ENCODE assay signal across 8 cellular contexts in the genomic region with DNA sequence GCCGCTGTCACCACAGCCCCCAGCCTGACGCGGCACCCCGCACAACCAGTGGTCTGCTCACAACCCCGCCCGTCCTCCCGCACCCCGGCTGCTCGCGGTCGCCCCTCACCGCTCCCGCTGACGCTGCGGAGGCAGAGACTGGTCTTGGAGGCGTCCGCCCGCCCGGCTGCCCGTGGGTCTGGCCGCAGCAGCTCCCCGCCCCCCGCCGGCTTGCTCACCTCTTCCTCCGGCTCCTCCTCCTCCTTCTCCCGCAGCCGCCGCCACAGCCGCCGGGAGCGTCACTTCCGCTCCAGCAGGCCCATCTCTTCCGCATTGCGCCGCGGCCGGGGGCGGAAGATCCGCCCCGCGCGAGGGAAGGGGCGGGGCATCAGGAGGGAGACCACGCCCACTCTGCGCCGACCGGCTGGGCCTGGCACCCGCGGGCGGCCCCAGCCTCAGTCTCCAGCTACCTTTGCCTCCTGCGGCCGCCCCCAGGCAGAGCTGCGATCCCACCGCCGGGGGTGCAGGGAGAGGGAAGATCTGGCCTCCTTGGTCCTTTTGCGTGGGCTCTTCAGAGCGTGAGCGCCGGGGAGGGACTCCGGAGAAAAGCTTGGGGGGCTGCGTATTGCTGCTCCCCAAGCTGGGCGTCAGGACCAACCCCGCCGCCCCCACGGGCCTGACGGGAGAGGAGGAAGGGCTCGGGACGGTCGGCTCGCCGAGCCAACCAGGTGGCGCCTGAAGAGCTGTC. TPM values are rescaled to one million over a fixed set of nuclear protein-coding genes. Genes with fewer than 3 reads are reported as not detected.
A peak's percentile ranks its signal among the peaks of the same experiment; 100 is the strongest.
DNase-seq lines count a peak whose midpoint lies in the region; ATAC-seq, FAIRE-seq and TF ChIP-seq lines count a peak whose summit lies in the region.

A gene with protein sequence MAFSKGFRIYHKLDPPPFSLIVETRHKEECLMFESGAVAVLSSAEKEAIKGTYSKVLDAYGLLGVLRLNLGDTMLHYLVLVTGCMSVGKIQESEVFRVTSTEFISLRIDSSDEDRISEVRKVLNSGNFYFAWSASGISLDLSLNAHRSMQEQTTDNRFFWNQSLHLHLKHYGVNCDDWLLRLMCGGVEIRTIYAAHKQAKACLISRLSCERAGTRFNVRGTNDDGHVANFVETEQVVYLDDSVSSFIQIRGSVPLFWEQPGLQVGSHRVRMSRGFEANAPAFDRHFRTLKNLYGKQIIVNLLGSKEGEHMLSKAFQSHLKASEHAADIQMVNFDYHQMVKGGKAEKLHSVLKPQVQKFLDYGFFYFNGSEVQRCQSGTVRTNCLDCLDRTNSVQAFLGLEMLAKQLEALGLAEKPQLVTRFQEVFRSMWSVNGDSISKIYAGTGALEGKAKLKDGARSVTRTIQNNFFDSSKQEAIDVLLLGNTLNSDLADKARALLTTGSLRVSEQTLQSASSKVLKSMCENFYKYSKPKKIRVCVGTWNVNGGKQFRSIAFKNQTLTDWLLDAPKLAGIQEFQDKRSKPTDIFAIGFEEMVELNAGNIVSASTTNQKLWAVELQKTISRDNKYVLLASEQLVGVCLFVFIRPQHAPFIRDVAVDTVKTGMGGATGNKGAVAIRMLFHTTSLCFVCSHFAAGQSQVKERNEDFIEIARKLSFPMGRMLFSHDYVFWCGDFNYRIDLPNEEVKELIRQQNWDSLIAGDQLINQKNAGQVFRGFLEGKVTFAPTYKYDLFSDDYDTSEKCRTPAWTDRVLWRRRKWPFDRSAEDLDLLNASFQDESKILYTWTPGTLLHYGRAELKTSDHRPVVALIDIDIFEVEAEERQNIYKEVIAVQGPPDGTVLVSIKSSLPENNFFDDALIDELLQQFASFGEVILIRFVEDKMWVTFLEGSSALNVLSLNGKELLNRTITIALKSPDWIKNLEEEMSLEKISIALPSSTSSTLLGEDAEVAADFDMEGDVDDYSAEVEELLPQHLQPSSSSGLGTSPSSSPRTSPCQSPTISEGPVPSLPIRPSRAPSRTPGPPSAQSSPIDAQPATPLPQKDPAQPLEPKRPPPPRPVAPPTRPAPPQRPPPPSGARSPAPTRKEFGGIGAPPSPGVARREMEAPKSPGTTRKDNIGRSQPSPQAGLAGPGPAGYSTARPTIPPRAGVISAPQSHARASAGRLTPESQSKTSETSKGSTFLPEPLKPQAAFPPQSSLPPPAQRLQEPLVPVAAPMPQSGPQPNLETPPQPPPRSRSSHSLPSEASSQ (N-terminal part only) (minus strand): TSS at position 286 of the 727 bp plus-strand sequence. CDS start 1,118 bp downstream, outside the sequence.

- BruUV-seq in Calu3 (replicated peaks; lab: Mats Ljungman, UMichigan), result no TSS peak

- 0 out of 2 replicates have a peak within 1 kb of the TSS, but pooled peaks have one; percentile 60 for H4K8ac ChIP-seq in H1 (ENCODE audit: extremely low read depth, insufficient read depth, low read length)

- H3K4me3 Mint-ChIP-seq in Calu3 (ENCODE audit: low read depth, unreplicated experiment), result peak within 1 kb of the TSS; percentile 92
- peak within 1 kb of the TSS; percentile 96 for H3K4me3 Mint-ChIP-seq in activated CD8-positive, alpha-beta memory T cell treated with anti-CD3 and anti-CD28 coated beads, Interleukin-2, amount 10 ng/mL, durations not matched to agents 7 days and 5 days

- no peak within 1 kb of the TSS for H3K14ac ChIP-seq in H1 (ENCODE audit: insufficient read length)

- no peak within 1 kb of the TSS; the same call in 1 of the 2 replicates for H3K18ac ChIP-seq in H1 (ENCODE audit: extremely low read depth, low read length)

- no peaks in the 10 kb centered on the region for H3K9me3 Mint-ChIP-seq in Calu3 (ENCODE audit: low read depth, unreplicated experiment)
- no peaks in the 10 kb centered on the region for H3K9me3 Mint-ChIP-seq in activated CD8-positive, alpha-beta memory T cell treated with anti-CD3 and anti-CD28 coated beads, Interleukin-2, amount 10 ng/mL, durations not matched to agents 7 days and 5 days (ENCODE audit: low read depth)

- intact Hi-C loops in Calu3 (cut with micrococcal nuclease; ENCODE audit: unreplicated experiment), result loop anchor here (5.0 kb wide), 1 partner anchor 76 kb away; no protein-coding TSS in a partner anchor

- CTCF ChIA-PET in Calu3 (lab: Charles Lee) (interaction anchor here (0.5 to 0.7 kb wide), 3 partner anchors 75 to 803 kb away, joined by 3 to 4 read pairs (median 3); no protein-coding TSS in a partner anchor), H1 (lab: Charles Lee; ENCODE audit: partially characterized antibody) (interaction anchor here (0.9 to 1.8 kb wide), 7 partner anchors 28 to 127 kb away, joined by 3 to 6 read pairs (median 3); a partner anchor contains a TSS)
- CTCF ChIA-PET in activated CD8-positive, alpha-beta memory T cell treated with anti-CD3 and anti-CD28 coated beads, Interleukin-2, amount 10 ng/mL, durations not matched to agents 7 days and 5 days (lab: Charles Lee), result interaction anchor here (0.6 to 2.6 kb wide), 7 partner anchors 14 to 237 kb away, joined by 3 to 20 read pairs (median 3); a partner anchor contains a TSS

- no peak within 1 kb of the TSS for H4K91ac ChIP-seq in H1 (replicated peaks; ENCODE audit: insufficient read length, low read length)

- H3K4me1 ChIP-seq in HUES48 (ENCODE audit: control insufficient read depth, insufficient read depth, low read length) (peaks cover 9% of the 10 kb centered on the region; the same call in 1 of the 2 replicates), NT2/D1 (ENCODE audit: insufficient read depth, insufficient read length) (peaks cover 2% of the 10 kb centered on the region), H1 (replicated peaks in 1 of 4; ENCODE audit: control insufficient read depth in 3 of 4, insufficient read depth in 4 of 4, low read length in 3 of 4) (peaks cover 0 to 4% (median 1%) of the 10 kb centered on the region in 4 experiments; a peak in 3 of 7 replicates)

- H3K4me3 ChIP-seq in HUES48 (ENCODE audit: low read depth, low read length) (peak within 1 kb of the TSS; percentile 87), NT2/D1 (ENCODE audit: insufficient read length, low read depth) (peak within 1 kb of the TSS; percentile 83), H1 (ENCODE audit: extremely low read depth in 1 of 4, insufficient read depth in 2 of 4, low read depth in 3 of 4, low read length in 4 of 4) (peak within 1 kb of the TSS; percentile 74 to 92 (median 84))

- no peak within 1 kb of the TSS for H3K23ac ChIP-seq in H1 (ENCODE audit: insufficient read length)

- DNase-seq in Calu3 (peak; percentile 91), NT2/D1 (ENCODE audit: low read depth, low spot score) (peak; percentile 95), H1 (ENCODE audit: low read depth in 1 of 2, low spot score in 2 of 2) (peak; percentile 70 to 97), mesenteric fat pad (ENCODE audit: low spot score) (peak; percentile 98)
- peak; percentile 96 for DNase-seq in activated CD8-positive, alpha-beta memory T cell treated with anti-CD3 and anti-CD28 coated beads, Interleukin-2, amount 10 ng/mL, durations not matched to agents 7 days and 5 days
- DNase-seq in stimulated activated CD8-positive, alpha-beta memory T cell treated with anti-CD3 and anti-CD28 coated beads, Interleukin-15, amount 100 ng/mL, for 1 hour (ENCODE audit: low read depth), result peak; percentile 85

- H3K23me2 ChIP-seq in H1 (ENCODE audit: low read depth, low read length), result peaks cover 10% of the 10 kb centered on the region

- H3K9ac ChIP-seq in HUES48 (ENCODE audit: low read depth, low read length) (peak within 1 kb of the TSS; percentile 12; the same call in 1 of the 2 replicates), NT2/D1 (ENCODE audit: insufficient read length, low read depth) (peak within 1 kb of the TSS; percentile 88), H1 (replicated peaks in 1 of 4; ENCODE audit: extremely low read depth in 1 of 4, low read depth in 3 of 4, low read length in 3 of 4) (peak within 1 kb of the TSS in 3 of 4 experiments; percentile 26 to 39 (median 34); a peak in 2 of 7 replicates)

- H2AK5ac ChIP-seq in H1 (ENCODE audit: low read depth, low read length), result no peak within 1 kb of the TSS

- H2BK12ac ChIP-seq in H1 (ENCODE audit: low read depth, low read length), result no peak within 1 kb of the TSS

- peak; percentile 89 for ATAC-seq in GM21423 (IDR thresholded peaks at IDR 0.05; ENCODE audit: unreplicated experiment)
- ATAC-seq in activated CD8-positive, alpha-beta memory T cell treated with anti-CD3 and anti-CD28 coated beads, Interleukin-2, amount 10 ng/mL, durations not matched to agents 7 days and 5 days, result peak; percentile 91

- no peak for FAIRE-seq in H1 (lab: Jason Lieb, UNC)

- 0 out of 3 replicates have a peak, but pooled peaks of 1 of the 2 experiments have one; percentile 1 for TF ChIP-seq EP300 in H1 (IDR thresholded peaks at IDR 0.05; ENCODE audit: borderline replicate concordance in 1 of 2, low read depth in 2 of 2, low read length in 2 of 2)

- H3K79me1 ChIP-seq in H1 (ENCODE audit: low read depth, low read length), result no peaks in the 10 kb centered on the region

- no peak for TF ChIP-seq RAD21 in H1 (IDR thresholded peaks at IDR 0.05 in 1 of 2, conservative IDR thresholded peaks at IDR 0.05 in 1 of 2; ENCODE audit: low read depth in 2 of 2, low read length in 2 of 2)

- POLR2A ChIA-PET in H1 (lab: Charles Lee; ENCODE audit: partially characterized antibody), result interaction anchor here (0.6 to 2.6 kb wide), 7 partner anchors 8 to 603 kb away, joined by 3 to 14 read pairs (median 6); a partner anchor contains a TSS

- TF ChIP-seq POLR2A in H1 (IDR thresholded peaks at IDR 0.05; ENCODE audit: control extremely low read depth in 1 of 2, low read depth in 2 of 2, low read length in 2 of 2), result peak in 1 of 2 experiments; percentile 54; a peak in 1 of 3 replicates

- WGBS in H1 (ENCODE audit: extremely low coverage in 1 of 2, insufficient coverage in 1 of 2, insufficient read length in 1 of 2, insufficient replicate concordance in 2 of 2, low coverage in 1 of 2, low lambda C conversion rate in 2 of 2, missing lambda C conversion rate in 1 of 2), 2 experiments, result 1% methylated on average over 55 of the region's 72 CpGs; no CpG with 5 or more reads in 1 of the 2 experiments

- H2BK20ac ChIP-seq in H1 (ENCODE audit: low read length), result no peak within 1 kb of the TSS

- peak within 1 kb of the TSS; percentile 83 to 93 for H3K4me2 ChIP-seq in H1 (ENCODE audit: insufficient read depth in 1 of 2, low read depth in 2 of 2, low read length in 2 of 2)

- H3K56ac ChIP-seq in H1 (replicated peaks; ENCODE audit: insufficient read length, low read depth, low read length), result peak within 1 kb of the TSS; percentile 79

- H3K27me3 ChIP-seq in HUES48 (ENCODE audit: control insufficient read depth, insufficient read depth, low read length) (no peaks in the 10 kb centered on the region), NT2/D1 (ENCODE audit: insufficient read depth, insufficient read length) (no peaks in the 10 kb centered on the region), H1 (replicated peaks in 1 of 4; ENCODE audit: control insufficient read depth in 3 of 4, extremely low read depth in 1 of 4, insufficient read depth in 3 of 4, low read length in 3 of 4) (no peaks in the 10 kb centered on the region)

- no peaks in the 10 kb centered on the region for H3K27me3 Mint-ChIP-seq in Calu3 (ENCODE audit: unreplicated experiment)
- no peaks in the 10 kb centered on the region for H3K27me3 Mint-ChIP-seq in activated CD8-positive, alpha-beta memory T cell treated with anti-CD3 and anti-CD28 coated beads, Interleukin-2, amount 10 ng/mL, durations not matched to agents 7 days and 5 days

- no peak within 1 kb of the TSS for H2BK15ac ChIP-seq in H1 (ENCODE audit: low read length)

- H3K9me3 ChIP-seq in HUES48 (ENCODE audit: control insufficient read depth, insufficient read depth, low read length) (no peaks in the 10 kb centered on the region), NT2/D1 (ENCODE audit: insufficient read depth, low read length) (no peaks in the 10 kb centered on the region), H1 (ENCODE audit: insufficient read depth in 2 of 2, low read depth in 1 of 2, low read length in 1 of 2) (no peaks in the 10 kb centered on the region)

- H2BK5ac ChIP-seq in H1 (ENCODE audit: low read depth, low read length), result no peak within 1 kb of the TSS; the same call in 1 of the 2 replicates

- no peak within 1 kb of the TSS for H3K4ac ChIP-seq in H1 (replicated peaks; ENCODE audit: insufficient read length, low read depth, low read length)

- no peaks in the 10 kb centered on the region for H3K4me1 Mint-ChIP-seq in Calu3 (ENCODE audit: low read depth, unreplicated experiment)
- peaks cover 29% of the 10 kb centered on the region for H3K4me1 Mint-ChIP-seq in activated CD8-positive, alpha-beta memory T cell treated with anti-CD3 and anti-CD28 coated beads, Interleukin-2, amount 10 ng/mL, durations not matched to agents 7 days and 5 days

- H4K20me1 ChIP-seq in H1 (replicated peaks in 1 of 2; ENCODE audit: control insufficient read depth in 1 of 2, insufficient read depth in 2 of 2, low read length in 2 of 2), result peaks cover 0 to 2% of the 10 kb centered on the region in 2 experiments

- H3K27ac ChIP-seq in HUES48 (ENCODE audit: low read depth, low read length) (peak within 1 kb of the TSS; percentile 87), H1 (ENCODE audit: low read depth, low read length) (no peak within 1 kb of the TSS; the same call in 1 of the 2 replicates)

- H3K36me3 ChIP-seq in HUES48 (ENCODE audit: control insufficient read depth, insufficient read depth, low read length), result peaks cover 4% of the 10 kb centered on the region
- H3K36me3 ChIP-seq in NT2/D1 (ENCODE audit: insufficient read depth, insufficient read length, low read length), result peaks cover 14% of the 10 kb centered on the region
- peaks cover 0 to 3% (median 0%) of the 10 kb centered on the region in 4 experiments; a peak in 1 of 8 replicates for H3K36me3 ChIP-seq in H1 (ENCODE audit: control insufficient read depth in 2 of 4, insufficient read depth in 4 of 4, low read length in 3 of 4)

- H3K36me3 Mint-ChIP-seq in Calu3 (ENCODE audit: insufficient read depth, unreplicated experiment), result peaks cover 23% of the 10 kb centered on the region
- peaks cover 7% of the 10 kb centered on the region for H3K36me3 Mint-ChIP-seq in activated CD8-positive, alpha-beta memory T cell treated with anti-CD3 and anti-CD28 coated beads, Interleukin-2, amount 10 ng/mL, durations not matched to agents 7 days and 5 days

- no peak for TF ChIP-seq CTCF in Calu3 (IDR thresholded peaks at IDR 0.05; ENCODE audit: unreplicated experiment)
- TF ChIP-seq CTCF in H1 (IDR thresholded peaks at IDR 0.05; ENCODE audit: control extremely low read depth in 1 of 3, insufficient read depth in 1 of 3, low read depth in 1 of 3, low read length in 3 of 3), result no peak

- H2BK120ac ChIP-seq in H1 (replicated peaks; ENCODE audit: low read depth, low read length), result no peak within 1 kb of the TSS

- peak within 1 kb of the TSS; percentile 87 for H2AFZ ChIP-seq in H1 (ENCODE audit: low read length)

- H4K5ac ChIP-seq in H1 (ENCODE audit: insufficient read length, low read depth, low read length), result peak within 1 kb of the TSS; percentile 49

- H3K79me2 ChIP-seq in H1 (ENCODE audit: control insufficient read depth in 1 of 2, insufficient read depth in 2 of 2, low read length in 2 of 2), result no peaks in the 10 kb centered on the region

- H3K27ac Mint-ChIP-seq in Calu3 (ENCODE audit: unreplicated experiment), result peak within 1 kb of the TSS; percentile 58
- H3K27ac Mint-ChIP-seq in activated CD8-positive, alpha-beta memory T cell treated with anti-CD3 and anti-CD28 coated beads, Interleukin-2, amount 10 ng/mL, durations not matched to agents 7 days and 5 days, result peak within 1 kb of the TSS; percentile 96

RNA-seq across cellular contexts. Expression of the gene that starts here (rescaled TPM):
- total RNA-seq in Calu3 (2022) (10.2 and 10.5 TPM in 2 replicates), mesenteric fat pad (16.7 TPM)
- 10 to 100 TPM; 15.2 to 21.3 TPM for total RNA-seq in activated CD8-positive, alpha-beta memory T cell treated with anti-CD3 and anti-CD28 coated beads, Interleukin-2, amount 10 ng/mL, durations not matched to agents 7 days and 5 days
- 4.0 and 4.3 TPM in 2 replicates for total RNA-seq in H1 (2021; fragmentation: NEBNext Ultra II Directional; extraction: Animal tissue kit (Norgen Biotek cat#: 25700))
- polyA plus RNA-seq in H1 (2011; rRNA removed), result 1.3 and 1.6 TPM in 2 replicates
- polyA plus RNA-seq in H1 (2011; cell fraction: cytosol; rRNA removed), result 1.4 TPM
- 4.5 TPM for polyA plus RNA-seq in H1 (2011; cell fraction: nucleus; rRNA removed)
- 1.1 to 2.0 TPM (median 1.4 TPM) in 4 replicates for polyA plus RNA-seq in H1 (2012, experiment 1 of 2)
- polyA plus RNA-seq in H1 (2012, experiment 2 of 2), result 0.12 TPM
- 2.1 TPM for polyA plus RNA-seq in H1 (2013, experiment 1 of 2)
- polyA plus RNA-seq in H1 (2013, experiment 2 of 2), result 1.3 TPM
- 3.0 and 3.4 TPM in 2 replicates for polyA minus RNA-seq in H1 (2011; rRNA and poly(A)+ RNA removed)
- 1.5 TPM for polyA minus RNA-seq in H1 (2011; cell fraction: cytosol; rRNA and poly(A)+ RNA removed)
- 5.0 TPM for polyA minus RNA-seq in H1 (2011; cell fraction: nucleus; rRNA and poly(A)+ RNA removed)

Comparison
In these comparisons a context has a peak if more than half of its experiments do, and no peak if none do; other contexts are left out.
1. H3K9ac ChIP-seq: peak in every context shown above with its lines; median percentile 88 in NT2/D1; 34 in H1; 12 in HUES48.